Comparison of ENCODE assay signal across 8 cellular contexts in the genomic region with DNA sequence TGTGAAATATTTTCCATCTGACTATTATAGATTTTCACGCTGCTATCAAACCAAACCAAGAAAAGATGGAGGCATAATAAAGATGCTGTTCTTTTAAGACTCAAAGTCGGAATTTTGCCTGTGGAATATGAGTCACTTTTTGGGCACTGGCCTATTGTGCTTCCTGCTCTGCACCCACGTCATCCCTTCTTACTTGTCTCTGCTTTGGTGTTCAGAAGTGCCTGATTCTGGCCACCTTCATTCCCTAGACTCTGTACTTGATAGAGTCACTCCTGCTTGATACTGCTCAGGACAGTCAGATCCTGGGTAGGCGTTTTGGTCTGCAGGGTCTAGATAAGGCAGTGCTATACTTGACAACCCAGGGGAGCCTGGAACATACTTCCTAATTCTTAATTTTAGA. TPM values are rescaled to one million over a fixed set of nuclear protein-coding genes. Genes with fewer than 3 reads are reported as not detected.
DNase-seq lines count a peak whose midpoint lies in the region; ATAC-seq and TF ChIP-seq lines count a peak whose summit lies in the region.

No MANE protein-coding gene starts in this region.

- intact Hi-C loops in OCI-LY7 (cut with micrococcal nuclease; ENCODE audit: unreplicated experiment): loop anchor here (1.0 to 10.0 kb wide), 5 partner anchors 36 to 1208 kb away; partner anchors contain the start of genes ABCD2 and SLC2A13

- CTCF ChIA-PET in OCI-LY7 (lab: Charles Lee; ENCODE audit: unreplicated experiment): no interaction called here

- H3K27ac ChIP-seq in OCI-LY7 (ENCODE audit: low read depth, low read length, poor library complexity, severe bottlenecking): peak overlapping the region; percentile 99
- H3K27ac ChIP-seq in foreskin keratinocyte: no peak overlapping the region

- peaks cover 79% of the 10 kb centered on the region for H3K4me1 ChIP-seq in OCI-LY7 (ENCODE audit: insufficient read depth, low read length, poor library complexity, severe bottlenecking)
- H3K4me1 ChIP-seq in foreskin keratinocyte: peaks cover 16% of the 10 kb centered on the region

- no peak overlapping the region for H3K27ac Mint-ChIP-seq in stimulated activated effector memory CD8-positive, alpha-beta T cell treated with anti-CD3 and anti-CD28 coated beads, Interleukin-12 subunit alpha, Interleukin-12 subunit beta, amount 100 ng/mL, for 72 hours

- peak overlapping the region; percentile 78 for H3K4me3 ChIP-seq in OCI-LY7 (ENCODE audit: low read depth, low read length, poor library complexity, severe bottlenecking)

- peaks cover 8% of the 10 kb centered on the region; the same call in 1 of the 2 replicates for H3K36me3 ChIP-seq in OCI-LY7 (ENCODE audit: insufficient read depth, low read length)

- no peaks in the 10 kb centered on the region for H3K9me2 ChIP-seq in OCI-LY7 (ENCODE audit: insufficient read depth, low read length)

- TF ChIP-seq CTCF in OCI-LY7 (conservative IDR thresholded peaks at IDR 0.05; ENCODE audit: low read length) (no peak), foreskin keratinocyte (conservative IDR thresholded peaks at IDR 0.05) (no peak)

- H3K4me2 ChIP-seq in OCI-LY7 (ENCODE audit: low read length): peak overlapping the region; percentile 94

- peak overlapping the region; percentile 22; the same call in 1 of the 2 replicates for H2AFZ ChIP-seq in OCI-LY7 (ENCODE audit: low read length)

- H3K4me1 Mint-ChIP-seq in stimulated activated effector memory CD8-positive, alpha-beta T cell treated with anti-CD3 and anti-CD28 coated beads, Interleukin-12 subunit alpha, Interleukin-12 subunit beta, amount 100 ng/mL, for 72 hours: peaks cover 6% of the 10 kb centered on the region

- no peaks in the 10 kb centered on the region for H3K36me3 Mint-ChIP-seq in stimulated activated effector memory CD8-positive, alpha-beta T cell treated with anti-CD3 and anti-CD28 coated beads, Interleukin-12 subunit alpha, Interleukin-12 subunit beta, amount 100 ng/mL, for 72 hours

- POLR2A ChIA-PET in OCI-LY7 (lab: Charles Lee): interaction anchor here (1.0 to 1.3 kb wide), 4 partner anchors 14 to 43 kb away, joined by 3 to 4 read pairs (median 4); no protein-coding TSS in a partner anchor

- peaks cover 53% of the 10 kb centered on the region for H3K79me2 ChIP-seq in OCI-LY7 (ENCODE audit: insufficient read depth, low read depth, low read length)

- peak; percentile 52 for DNase-seq in OCI-LY7 (ENCODE audit: low spot score)
- peak in 1 of 2 donors; percentile 73 for DNase-seq in foreskin keratinocyte
- peak; percentile 86 for DNase-seq in stromal cell of bone marrow (ENCODE audit: low read depth)
- DNase-seq in activated CD4-positive, CD25-positive, alpha-beta regulatory T cell (lab: John Stamatoyannopoulos, UW): no peak
- DNase-seq in stimulated activated effector memory CD8-positive, alpha-beta T cell treated with anti-CD3 and anti-CD28 coated beads, Interleukin-12 subunit alpha, Interleukin-12 subunit beta, amount 100 ng/mL, for 72 hours (ENCODE audit: low spot score in 2 of 2): no peak
- DNase-seq in KG1 (lab: John Stamatoyannopoulos, UW): no peak
- no peak for DNase-seq in NAMALWA (ENCODE audit: low spot score)

- H3K27me3 ChIP-seq in foreskin keratinocyte: no peaks in the 10 kb centered on the region

- no peaks in the 10 kb centered on the region for H3K9me3 Mint-ChIP-seq in stimulated activated effector memory CD8-positive, alpha-beta T cell treated with anti-CD3 and anti-CD28 coated beads, Interleukin-12 subunit alpha, Interleukin-12 subunit beta, amount 100 ng/mL, for 72 hours

- H4K20me1 ChIP-seq in OCI-LY7 (ENCODE audit: insufficient read depth, low read length): no peaks in the 10 kb centered on the region

- no peak overlapping the region for H3K4me3 Mint-ChIP-seq in stimulated activated effector memory CD8-positive, alpha-beta T cell treated with anti-CD3 and anti-CD28 coated beads, Interleukin-12 subunit alpha, Interleukin-12 subunit beta, amount 100 ng/mL, for 72 hours

- peaks cover 11% of the 10 kb centered on the region; the same call in 1 of the 2 replicates for H3K9me3 ChIP-seq in OCI-LY7 (ENCODE audit: low read length)

- BruUV-seq in OCI-LY7 (replicated peaks; lab: Mats Ljungman, UMichigan): no TSS peak

- ATAC-seq in GM19467 (IDR thresholded peaks at IDR 0.05; ENCODE audit: unreplicated experiment) (peak; percentile 23), foreskin keratinocyte (peak; percentile 86)
- ATAC-seq in stimulated activated effector memory CD8-positive, alpha-beta T cell treated with anti-CD3 and anti-CD28 coated beads, Interleukin-12 subunit alpha, Interleukin-12 subunit beta, amount 100 ng/mL, for 72 hours: no peak

RNA-seq across cellular contexts. Expression of gene LRRK2, which starts 1.9 kb away (rescaled TPM):
- total RNA-seq in OCI-LY7 (2014; rRNA removed; shearing (Covaris generic)): 5.9 and 10.1 TPM in 2 replicates
- total RNA-seq in OCI-LY7 (2022) (22.6 and 28.4 TPM in 2 replicates), foreskin keratinocyte (0.32 and 0.58 TPM in 2 replicates)
- 0.01 and 0.12 TPM in 2 replicates for polyA plus RNA-seq in foreskin keratinocyte

Comparison
In these comparisons a context has a peak if more than half of its experiments do, and no peak if none do; other contexts are left out.
1. DNase-seq: peak in OCI-LY7 (single experiment) and stromal cell of bone marrow (single experiment); none in activated CD4-positive, CD25-positive, alpha-beta regulatory T cell (0 of 4), stimulated activated effector memory CD8-positive, alpha-beta T cell treated with anti-CD3 and anti-CD28 coated beads, Interleukin-12 subunit alpha, Interleukin-12 subunit beta, amount 100 ng/mL, for 72 hours (0 of 2), KG1 (single experiment) and NAMALWA (single experiment).